In the genomic region with DNA sequence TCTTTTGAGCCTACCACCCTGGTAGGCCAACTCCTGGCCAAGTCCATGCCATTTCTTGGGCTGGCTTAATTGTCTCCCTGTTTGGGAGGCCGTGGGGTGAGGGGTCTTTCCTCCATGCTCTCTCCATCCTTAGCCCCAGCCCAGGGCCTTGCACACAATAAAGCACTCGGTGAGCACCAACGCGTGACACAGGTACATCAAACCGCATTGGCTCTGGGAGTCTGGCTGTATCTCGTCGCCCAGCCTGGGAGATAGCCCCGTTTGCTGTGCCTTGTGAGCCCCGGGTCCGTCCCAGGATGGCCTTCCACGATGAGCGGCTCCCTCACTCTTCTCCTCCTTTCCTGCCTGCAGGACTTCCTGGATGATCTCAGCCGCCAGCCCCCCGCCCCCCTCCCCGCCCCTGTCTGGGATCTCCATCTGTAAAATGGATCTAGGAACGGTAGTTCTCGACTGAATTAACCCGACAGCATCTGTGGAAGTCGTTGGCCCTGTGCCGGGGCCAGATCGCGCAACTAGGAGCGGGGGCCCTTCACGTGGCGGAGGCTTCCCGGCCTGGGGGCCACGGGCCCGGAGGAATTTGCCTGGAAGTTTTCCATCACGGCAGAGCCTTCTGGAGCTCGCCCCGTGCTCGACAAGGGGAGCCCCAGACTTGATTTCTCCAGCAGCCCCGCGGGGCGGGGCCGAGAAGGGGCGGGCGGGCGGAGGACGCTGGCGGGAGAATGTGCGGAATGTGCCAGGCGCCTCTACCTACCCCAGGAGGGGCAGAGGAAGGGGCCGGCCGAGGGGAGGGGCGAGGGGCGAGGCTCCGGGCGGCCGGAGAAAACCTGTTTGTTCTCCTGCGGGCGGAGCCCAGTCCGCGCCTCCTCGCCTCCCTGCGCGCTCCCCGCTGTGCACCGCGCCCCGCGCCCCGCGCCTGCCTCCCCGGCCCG, we compare ENCODE assay signal across 8 cellular contexts. TPM values are rescaled to one million over a fixed set of nuclear protein-coding genes. Genes with fewer than 3 reads are reported as not detected.
DNase-seq lines count a peak whose midpoint lies in the region; ATAC-seq and TF ChIP-seq lines count a peak whose summit lies in the region.

ZNF185 (plus strand) TSS at position 852 of the 929 bp plus-strand sequence. CDS start 16,423 bp downstream, outside the sequence.

- H3K27ac Mint-ChIP-seq in nephron progenitor cell: no peak within 1 kb of the TSS
- no peak within 1 kb of the TSS for H3K27ac Mint-ChIP-seq in activated CD8-positive, alpha-beta memory T cell treated with anti-CD3 and anti-CD28 coated beads, Interleukin-2, amount 10 ng/mL, durations not matched to agents 7 days and 5 days

- TF ChIP-seq CTCF in nephron progenitor cell (IDR thresholded peaks at IDR 0.05) (no peak), GM10266 (IDR thresholded peaks at IDR 0.05; ENCODE audit: control insufficient read depth, insufficient read depth, low read depth, missing control alignments) (no peak)

- in situ Hi-C loops in endometrial microvascular endothelial cells (cut with HindIII; ENCODE audit: inconsistent ontology term, low pct_unique_long_range_greater_than_20kb, low sequenced_read_pairs): no loop called here

- peaks cover 63% of the 10 kb centered on the region for H3K9me3 Mint-ChIP-seq in nephron progenitor cell
- no peaks in the 10 kb centered on the region for H3K9me3 Mint-ChIP-seq in activated CD8-positive, alpha-beta memory T cell treated with anti-CD3 and anti-CD28 coated beads, Interleukin-2, amount 10 ng/mL, durations not matched to agents 7 days and 5 days (ENCODE audit: low read depth)

- ATAC-seq in HG03378 (IDR thresholded peaks at IDR 0.05; ENCODE audit: unreplicated experiment): no peak
- no peak for ATAC-seq in activated CD8-positive, alpha-beta memory T cell treated with anti-CD3 and anti-CD28 coated beads, Interleukin-2, amount 10 ng/mL, durations not matched to agents 7 days and 5 days

- H3K4me3 Mint-ChIP-seq in nephron progenitor cell: peak within 1 kb of the TSS; percentile 70
- H3K4me3 Mint-ChIP-seq in activated CD8-positive, alpha-beta memory T cell treated with anti-CD3 and anti-CD28 coated beads, Interleukin-2, amount 10 ng/mL, durations not matched to agents 7 days and 5 days: no peak within 1 kb of the TSS

- H3K36me3 Mint-ChIP-seq in nephron progenitor cell (ENCODE audit: low read depth): no peaks in the 10 kb centered on the region
- H3K36me3 Mint-ChIP-seq in activated CD8-positive, alpha-beta memory T cell treated with anti-CD3 and anti-CD28 coated beads, Interleukin-2, amount 10 ng/mL, durations not matched to agents 7 days and 5 days: no peaks in the 10 kb centered on the region

- peak; percentile 19 for DNase-seq in COR-L47 (lab: John Stamatoyannopoulos, UW)
- DNase-seq in LoVo (ENCODE audit: low spot score): peak; percentile 52
- peak; percentile 77 for DNase-seq in nephron progenitor cell
- DNase-seq in GM10266 (ENCODE audit: extremely low spot score): no peak
- no peak for DNase-seq in inferior parietal cortex (ENCODE audit: extremely low spot score)
- no peak for DNase-seq in activated CD8-positive, alpha-beta memory T cell treated with anti-CD3 and anti-CD28 coated beads, Interleukin-2, amount 10 ng/mL, durations not matched to agents 7 days and 5 days

- peaks cover 59% of the 10 kb centered on the region for H3K4me1 Mint-ChIP-seq in nephron progenitor cell
- H3K4me1 Mint-ChIP-seq in activated CD8-positive, alpha-beta memory T cell treated with anti-CD3 and anti-CD28 coated beads, Interleukin-2, amount 10 ng/mL, durations not matched to agents 7 days and 5 days: no peaks in the 10 kb centered on the region

- H3K27me3 Mint-ChIP-seq in nephron progenitor cell (ENCODE audit: low read depth, poor library complexity): no peaks in the 10 kb centered on the region
- H3K27me3 Mint-ChIP-seq in activated CD8-positive, alpha-beta memory T cell treated with anti-CD3 and anti-CD28 coated beads, Interleukin-2, amount 10 ng/mL, durations not matched to agents 7 days and 5 days: peaks cover 23% of the 10 kb centered on the region

- CTCF ChIA-PET in activated CD8-positive, alpha-beta memory T cell treated with anti-CD3 and anti-CD28 coated beads, Interleukin-2, amount 10 ng/mL, durations not matched to agents 7 days and 5 days (lab: Charles Lee): no interaction called here

RNA-seq across cellular contexts. Expression of gene ZNF185, which starts in this region (rescaled TPM):
- total RNA-seq in endometrial microvascular endothelial cells (ENCODE audit: inconsistent ontology term): 45.0 TPM
- total RNA-seq in activated CD8-positive, alpha-beta memory T cell treated with anti-CD3 and anti-CD28 coated beads, Interleukin-2, amount 10 ng/mL, durations not matched to agents 7 days and 5 days: under 1 TPM; 0.91 to 0.93 TPM

Comparison
In these comparisons a context has a peak if more than half of its experiments do, and no peak if none do; other contexts are left out.
1. RNA of gene ZNF185 (total RNA-seq): 45.0 TPM in endometrial microvascular endothelial cells (single experiment); 0.91 to 0.93 TPM in activated CD8-positive, alpha-beta memory T cell treated with anti-CD3 and anti-CD28 coated beads, Interleukin-2, amount 10 ng/mL, durations not matched to agents 7 days and 5 days; every median in the first group is over 10 times any median in the second.
2. DNase-seq: peak in COR-L47 (single experiment), LoVo (single experiment) and nephron progenitor cell (single experiment); none in GM10266 (single experiment), inferior parietal cortex (single experiment) and activated CD8-positive, alpha-beta memory T cell treated with anti-CD3 and anti-CD28 coated beads, Interleukin-2, amount 10 ng/mL, durations not matched to agents 7 days and 5 days (single experiment).